15 cellular contexts compared by ENCODE assay signal in the genomic region with DNA sequence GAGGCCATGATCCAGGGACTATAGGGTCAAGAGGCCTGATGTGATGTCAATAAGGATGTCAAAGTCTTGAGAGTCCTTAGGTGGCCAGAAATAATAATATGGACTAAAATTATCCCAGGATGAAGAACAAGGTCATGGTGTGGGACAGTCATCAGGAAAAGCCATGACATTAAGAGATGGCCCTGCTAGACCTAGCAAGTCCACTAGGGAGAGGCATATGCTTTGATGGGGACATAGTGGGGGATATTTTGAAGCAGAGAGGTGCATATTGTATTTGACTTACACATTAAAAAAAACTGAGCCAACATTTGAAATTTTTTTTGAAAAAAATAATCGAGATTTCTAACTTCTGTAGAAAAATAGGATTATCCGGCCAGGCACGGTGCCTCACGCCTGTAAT. TPM values are rescaled to one million over a fixed set of nuclear protein-coding genes. Genes with fewer than 3 reads are reported as not detected.
DNase-seq lines count a peak whose midpoint lies in the region; ATAC-seq and TF ChIP-seq lines count a peak whose summit lies in the region.
"Had no signal": no experiment of that assay in that cellular context is flagged by ENCODE, and none has a peak within 500 bp of the region (broad histone marks: within the 10 kb centered on the region; RNA-seq: fewer than 3 reads in every experiment).

No MANE protein-coding gene starts in this region.

- H3K9ac ChIP-seq in Karpas-422 (ENCODE audit: low read length): no peak overlapping the region
- no peak overlapping the region for H3K9ac ChIP-seq in neuronal stem cell (ENCODE audit: low read depth, low read length, poor library complexity)

- H3K27me3 Mint-ChIP-seq in activated B cell treated with CpG ODN at 0.5 μM for 24 hours (no peaks in the 10 kb centered on the region), immature natural killer cell (ENCODE audit: low read depth in 3 of 3) (peaks cover 0 to 8% (median 6%) of the 10 kb centered on the region in 3 donors)
- H3K27me3 Mint-ChIP-seq: CD4-positive, CD25-positive, alpha-beta regulatory T cell had no signal

- H3K27ac Mint-ChIP-seq in activated B cell treated with CpG ODN at 0.5 μM for 24 hours (no peak overlapping the region), immature natural killer cell (peak overlapping the region in 3 of 6 donors; percentile 4 to 65 (median 42))

- peaks cover 39% of the 10 kb centered on the region for H3K4me1 Mint-ChIP-seq in activated B cell treated with CpG ODN at 0.5 μM for 24 hours
- no peaks in the 10 kb centered on the region for H3K4me1 Mint-ChIP-seq in immature natural killer cell

- H3K4me3 Mint-ChIP-seq in activated B cell treated with CpG ODN at 0.5 μM for 24 hours: no peak overlapping the region
- no peak overlapping the region for H3K4me3 Mint-ChIP-seq in immature natural killer cell

- H2BK15ac ChIP-seq in neuronal stem cell (ENCODE audit: low read length): no peak overlapping the region

- no peak overlapping the region for H4K8ac ChIP-seq in neuronal stem cell (ENCODE audit: low read depth, low read length)

- no CpG with 5 or more reads among the region's 4 CpGs for WGBS in neuronal stem cell (ENCODE audit: extremely low coverage in 2 of 2, insufficient read length in 2 of 2, insufficient replicate concordance in 1 of 2), 2 donors

- H2BK5ac ChIP-seq in neuronal stem cell (ENCODE audit: low read length): no peak overlapping the region

- H3K14ac ChIP-seq in neuronal stem cell (ENCODE audit: low read length): no peak overlapping the region

- H3K79me2 ChIP-seq in Karpas-422 (ENCODE audit: low read length): no peaks in the 10 kb centered on the region

- H4K20me1 ChIP-seq in Karpas-422 (ENCODE audit: insufficient read depth, low read depth, low read length): 0 out of 2 replicates have a peak, but pooled peaks cover 6% of the 10 kb centered on the region

- TF ChIP-seq CTCF in GM12865 (IDR thresholded peaks at IDR 0.05; ENCODE audit: insufficient read depth, low read depth, low read length, missing control alignments): peak; percentile 14
- TF ChIP-seq CTCF in activated B cell treated with CpG ODN at 0.5 μM for 24 hours (IDR thresholded peaks at IDR 0.05): no peak

- H3K79me1 ChIP-seq in neuronal stem cell (ENCODE audit: low read depth, low read length): no peaks in the 10 kb centered on the region

- intact Hi-C loops in activated B cell treated with CpG ODN at 0.5 μM for 24 hours (cut with micrococcal nuclease): loop anchor here (5.0 kb wide), 1 partner anchor 34 kb away; no protein-coding TSS in a partner anchor

- no peaks in the 10 kb centered on the region for H3K27me3 ChIP-seq in Karpas-422 (ENCODE audit: low read length)
- no peaks in the 10 kb centered on the region for H3K27me3 ChIP-seq in neuronal stem cell (ENCODE audit: control insufficient read depth in 3 of 3, insufficient read depth in 3 of 3, low read depth in 1 of 3, low read length in 3 of 3)

- H3K36me3 ChIP-seq in Karpas-422 (ENCODE audit: insufficient read depth, low read length) (no peaks in the 10 kb centered on the region), neuronal stem cell (replicated peaks in 1 of 2; ENCODE audit: control insufficient read depth in 2 of 2, insufficient read depth in 2 of 2, low read length in 2 of 2) (no peaks in the 10 kb centered on the region)

- H3K4me3 ChIP-seq in GM12865 (ENCODE audit: low read depth, low read length) (no peak overlapping the region), Karpas-422 (ENCODE audit: low read length) (no peak overlapping the region), neuronal stem cell (ENCODE audit: low read length in 2 of 2) (no peak overlapping the region)

- H3K23ac ChIP-seq in neuronal stem cell (ENCODE audit: low read depth, low read length, poor library complexity): no peak overlapping the region

- H3K4me1 ChIP-seq in Karpas-422 (ENCODE audit: low read length): no peaks in the 10 kb centered on the region
- peaks cover 0 to 17% of the 10 kb centered on the region in 2 donors for H3K4me1 ChIP-seq in neuronal stem cell (ENCODE audit: control insufficient read depth in 2 of 2, insufficient read depth in 1 of 2, low read depth in 1 of 2, low read length in 2 of 2)

- H2BK12ac ChIP-seq in neuronal stem cell (ENCODE audit: low read length): no peak overlapping the region

- POLR2A ChIA-PET in activated B cell treated with CpG ODN at 0.5 μM for 24 hours (lab: Charles Lee): no interaction called here

- DNase-seq in GM12865 (ENCODE audit: low read depth) (peak; percentile 9), Karpas-422 (peak; percentile 37), activated B cell treated with CpG ODN at 0.5 μM for 24 hours (no peak), neuronal stem cell (ENCODE audit: low spot score) (no peak), immature natural killer cell (no peak), AG08396 (ENCODE audit: low spot score) (no peak), RPMI8226 (no peak)
- DNase-seq: ACHN; CD4-positive, CD25-positive, alpha-beta regulatory T cell; DMS53; GOT3; NCI-H2029; NCI-H510A; SHP77 treated with DMSO at 0.1 percent for 48 hours had no signal

- no peak overlapping the region for H4K91ac ChIP-seq in neuronal stem cell (ENCODE audit: low read depth, low read length, poor library complexity)

- H2AK5ac ChIP-seq in neuronal stem cell (ENCODE audit: low read depth, low read length): no peak overlapping the region

- H3K18ac ChIP-seq in neuronal stem cell (ENCODE audit: low read length): no peak overlapping the region

- H3K4me2 ChIP-seq in Karpas-422 (ENCODE audit: low read depth, low read length, poor library complexity, severe bottlenecking) (no peak overlapping the region), neuronal stem cell (ENCODE audit: insufficient read depth, low read length, poor library complexity, severe bottlenecking) (no peak overlapping the region)

- H3K9me3 Mint-ChIP-seq in activated B cell treated with CpG ODN at 0.5 μM for 24 hours (peaks cover 3% of the 10 kb centered on the region), immature natural killer cell (no peaks in the 10 kb centered on the region)

- H3K9me3 ChIP-seq in Karpas-422 (ENCODE audit: low read length) (no peaks in the 10 kb centered on the region), neuronal stem cell (replicated peaks in 1 of 2; ENCODE audit: control insufficient read depth in 2 of 2, insufficient read depth in 1 of 2, low read depth in 1 of 2, low read length in 2 of 2) (peaks cover 0 to 3% of the 10 kb centered on the region in 2 donors)

- no peak overlapping the region for H3K4ac ChIP-seq in neuronal stem cell (ENCODE audit: low read length)

- ATAC-seq in activated B cell treated with CpG ODN at 0.5 μM for 24 hours (ENCODE audit: low read depth): peak; percentile 34
- ATAC-seq: SK-N-SH treated with all-trans-retinoic acid at 6 μM for 48 hours had no signal

- CTCF ChIA-PET in activated B cell treated with CpG ODN at 0.5 μM for 24 hours (lab: Charles Lee): no interaction called here

- H3K9me2 ChIP-seq in Karpas-422 (replicated peaks; ENCODE audit: insufficient read depth, low read length): no peaks in the 10 kb centered on the region

- H3K27ac ChIP-seq in Karpas-422 (ENCODE audit: low read length) (no peak overlapping the region), neuronal stem cell (replicated peaks; ENCODE audit: low read length) (no peak overlapping the region)

- H3K36me3 Mint-ChIP-seq in activated B cell treated with CpG ODN at 0.5 μM for 24 hours (ENCODE audit: low read depth) (no peaks in the 10 kb centered on the region), immature natural killer cell (no peaks in the 10 kb centered on the region)

- peak overlapping the region; percentile 4 for H2BK120ac ChIP-seq in neuronal stem cell (ENCODE audit: low read depth, low read length)

- no peak overlapping the region for H2AFZ ChIP-seq in Karpas-422 (ENCODE audit: low read length)
- H2AFZ ChIP-seq in neuronal stem cell (ENCODE audit: low read length): no peak overlapping the region

RNA-seq across cellular contexts. Expression of a gene that starts 53.3 kb away (rescaled TPM):
- 0.97 and 2.1 TPM in 2 replicates for total RNA-seq in Karpas-422 (2014; rRNA removed; shearing (Covaris generic); ENCODE audit: low replicate concordance)
- 200 and 213 TPM in 2 replicates for total RNA-seq in activated B cell treated with CpG ODN at 0.5 μM for 24 hours
- polyA plus RNA-seq in neuronal stem cell (2013, experiment 1 of 2): 20.1 TPM
- 20.4 TPM for polyA plus RNA-seq in neuronal stem cell (2013, experiment 2 of 2)
- polyA plus RNA-seq in immature natural killer cell: 100 to 1,000 TPM; 147 to 758 (median 582) TPM

Comparison
In these comparisons a context has a peak if more than half of its experiments do, and no peak if none do; other contexts are left out.
1. DNase-seq: peak in GM12865 (single experiment) and Karpas-422 (single experiment); none in activated B cell treated with CpG ODN at 0.5 μM for 24 hours (single experiment), neuronal stem cell (single experiment), immature natural killer cell (0 of 3), AG08396 (single experiment) and RPMI8226 (single experiment).
2. RNA of a gene that starts 53.3 kb away (total RNA-seq): 200 to 213 TPM in activated B cell treated with CpG ODN at 0.5 μM for 24 hours; 0.97 to 2.1 TPM in Karpas-422; every median in the first group is over 10 times any median in the second.